In genomic region chr17:879546-879945, GRCh38 we compare ENCODE assay signal across 8 cellular contexts.
DNase-seq lines count a peak whose midpoint lies in the region; ATAC-seq and TF ChIP-seq lines count a peak whose summit lies in the region.

No MANE protein-coding gene starts in this region.

- TF ChIP-seq POLR2A in body of pancreas (IDR thresholded peaks at IDR 0.05) = peak in 1 of 3 donors; percentile 17

- 22 to 24% methylated on average over 16 of the region's 16 CpGs for WGBS in body of pancreas, 2 donors

- no peaks in the 10 kb centered on the region for H3K36me3 ChIP-seq in body of pancreas (replicated peaks in 1 of 2; ENCODE audit: insufficient read depth in 1 of 2, low read depth in 2 of 2)

- TF ChIP-seq CTCF in body of pancreas (IDR thresholded peaks at IDR 0.05) = peak; percentile 36 to 87 (median 74)

- H3K27ac ChIP-seq in body of pancreas = peak overlapping the region; percentile 75 to 88 (median 86)

- intact Hi-C loops in body of pancreas (cut with DNase I) = loop anchor here (10.0 kb wide), 1 partner anchor 75 kb away; no protein-coding TSS in a partner anchor

- H3K9me3 ChIP-seq in body of pancreas = no peaks in the 10 kb centered on the region

- H3K4me3 ChIP-seq in body of pancreas = no peak overlapping the region

- H3K27me3 ChIP-seq in body of pancreas = no peaks in the 10 kb centered on the region

- DNase-seq in COR-L47 (lab: John Stamatoyannopoulos, UW) (peak; percentile 57), Kasumi-1 (lab: John Stamatoyannopoulos, UW) (peak; percentile 22 to 43), T-helper 9 cell (peak; percentile 60), body of pancreas (peak; percentile 89 to 97 (median 96)), iPS-NIHi11 (ENCODE audit: low spot score) (peak; percentile 92)
- peak; percentile 34 to 36 for DNase-seq in stimulated activated CD4-positive, alpha-beta T cell treated with anti-CD3 and anti-CD28 coated beads, Interleukin-15, amount 100 ng/mL, for 1 hour (ENCODE audit: low read depth in 1 of 2, low spot score in 1 of 2)

- peak; percentile 65 for ATAC-seq in body of pancreas
- ATAC-seq in GM19023 (IDR thresholded peaks at IDR 0.05; ENCODE audit: unreplicated experiment) = no peak
- ATAC-seq in HG02981 (IDR thresholded peaks at IDR 0.05; ENCODE audit: unreplicated experiment) = no peak

- peaks cover 70% of the 10 kb centered on the region for H3K4me1 ChIP-seq in body of pancreas

Comparison
In these comparisons a context has a peak if more than half of its experiments do, and no peak if none do; other contexts are left out.
1. DNase-seq: peak in every context shown above with its lines; median percentile 96 in body of pancreas; 92 in iPS-NIHi11; 60 in T-helper 9 cell; 57 in COR-L47; 35 in stimulated activated CD4-positive, alpha-beta T cell treated with anti-CD3 and anti-CD28 coated beads, Interleukin-15, amount 100 ng/mL, for 1 hour; 32 in Kasumi-1.